10 cellular contexts compared by ENCODE assay signal in genomic region chr6:34680802-34681515, GRCh38. TPM values are rescaled to one million over a fixed set of nuclear protein-coding genes. Genes with fewer than 3 reads are reported as not detected.
DNase-seq lines count a peak whose midpoint lies in the region; ATAC-seq and TF ChIP-seq lines count a peak whose summit lies in the region.
"Had no signal": no experiment of that assay in that cellular context is flagged by ENCODE, and none has a peak within 500 bp of the region (broad histone marks: within the 10 kb centered on the region; RNA-seq: fewer than 3 reads in every experiment).

No MANE protein-coding gene starts in this region.

- no peak overlapping the region for H2AK5ac ChIP-seq in IMR-90 (ENCODE audit: low read depth, low read length)

- H3K4me2 ChIP-seq in IMR-90 (ENCODE audit: low read depth, low read length) = no peak overlapping the region

- no peaks in the 10 kb centered on the region for H3K9me3 Mint-ChIP-seq in stimulated activated effector memory CD8-positive, alpha-beta T cell treated with anti-CD3 and anti-CD28 coated beads, Interleukin-12 subunit alpha, Interleukin-12 subunit beta, amount 100 ng/mL, for 72 hours
- H3K9me3 Mint-ChIP-seq: activated CD4-positive, alpha-beta T cell treated with anti-CD3 and anti-CD28 coated beads, Interleukin-2, amount 10 ng/mL, durations not matched to agents 24 days and 14 days; endodermal cell had no signal

- no peak overlapping the region for H3K4ac ChIP-seq in IMR-90 (ENCODE audit: low read depth, low read length)

- H3K56ac ChIP-seq in IMR-90 (ENCODE audit: extremely low read depth, insufficient read depth, low read length) = no peak overlapping the region

- peaks cover 29% of the 10 kb centered on the region for H4K20me1 ChIP-seq in IMR-90 (ENCODE audit: insufficient read depth, low read length)

- H2BK5ac ChIP-seq in IMR-90 (ENCODE audit: low read depth, low read length, poor library complexity, severe bottlenecking) = no peak overlapping the region

- H3K79me1 ChIP-seq in IMR-90 (ENCODE audit: low read depth in 1 of 2, low read length in 2 of 2) = peaks cover 25 to 64% of the 10 kb centered on the region in 2 experiments

- no peak overlapping the region for H4K8ac ChIP-seq in IMR-90 (ENCODE audit: low read depth in 2 of 2, low read length in 2 of 2)

- no peak overlapping the region for H3K23ac ChIP-seq in IMR-90 (ENCODE audit: low read depth, low read length)

- no CpG with 5 or more reads among the region's 3 CpGs for WGBS in IMR-90 (ENCODE audit: extremely low coverage in 2 of 2, insufficient read length in 1 of 2), 2 experiments

- H3K36me3 ChIP-seq in IMR-90 (ENCODE audit: control insufficient read depth, insufficient read depth, low read length) = no peaks in the 10 kb centered on the region
- H3K36me3 ChIP-seq in effector memory CD4-positive, alpha-beta T cell (ENCODE audit: control insufficient read depth, insufficient read depth, low read length) = no peaks in the 10 kb centered on the region

- H3K9me1 ChIP-seq in IMR-90 (ENCODE audit: insufficient read depth, low read length) = no peaks in the 10 kb centered on the region

- no peak overlapping the region for H2BK20ac ChIP-seq in IMR-90 (ENCODE audit: low read depth, low read length)

- no peak overlapping the region for H2AK9ac ChIP-seq in IMR-90 (replicated peaks; ENCODE audit: low read depth, low read length, poor library complexity)

- no peak overlapping the region for H4K5ac ChIP-seq in IMR-90 (ENCODE audit: low read depth, low read length)

- no peaks in the 10 kb centered on the region for H3K9me3 ChIP-seq in IMR-90 (ENCODE audit: control insufficient read depth, insufficient read depth, low read length)
- H3K9me3 ChIP-seq in effector memory CD4-positive, alpha-beta T cell (ENCODE audit: control insufficient read depth, low read length) = no peaks in the 10 kb centered on the region

- H4K91ac ChIP-seq in IMR-90 (ENCODE audit: insufficient read depth, low read depth, low read length) = no peak overlapping the region

- H2BK15ac ChIP-seq in IMR-90 (ENCODE audit: low read depth, low read length) = no peak overlapping the region

- H3K27me3 ChIP-seq in IMR-90 (ENCODE audit: control insufficient read depth, insufficient read depth, low read length) = no peaks in the 10 kb centered on the region
- H3K27me3 ChIP-seq in effector memory CD4-positive, alpha-beta T cell (replicated peaks; ENCODE audit: control insufficient read depth, insufficient read depth, low read length, poor library complexity, severe bottlenecking) = no peaks in the 10 kb centered on the region

- H3K4me3 Mint-ChIP-seq in stimulated activated effector memory CD8-positive, alpha-beta T cell treated with anti-CD3 and anti-CD28 coated beads, Interleukin-12 subunit alpha, Interleukin-12 subunit beta, amount 100 ng/mL, for 72 hours = no peak overlapping the region
- H3K4me3 Mint-ChIP-seq: activated CD4-positive, alpha-beta T cell treated with anti-CD3 and anti-CD28 coated beads, Interleukin-2, amount 10 ng/mL, durations not matched to agents 24 days and 14 days; endodermal cell had no signal

- POLR2A ChIA-PET in IMR-90 (lab: Charles Lee; ENCODE audit: unreplicated experiment) = no interaction called here
- POLR2A ChIA-PET in HEK293T (lab: Yijun Ruan, JAX) = no interaction called here

- no TSS peak for BruUV-seq in IMR-90 (replicated peaks; lab: Mats Ljungman, UMichigan)

- in situ Hi-C loops in IMR-90 (cut with MboI; ENCODE audit: low sequenced_read_pairs) = no loop called here

- no peak overlapping the region; the same call in 1 of the 2 replicates for H3K14ac ChIP-seq in IMR-90 (replicated peaks; ENCODE audit: low read depth, low read length)

- no peak overlapping the region for H3K18ac ChIP-seq in IMR-90 (ENCODE audit: low read depth, low read length)

- ATAC-seq in GM18909 (IDR thresholded peaks at IDR 0.05; ENCODE audit: poor library complexity, unreplicated experiment) (peak; percentile 60), IMR-90 (ENCODE audit: low read depth) (no peak)
- peak; percentile 91 for ATAC-seq in stimulated activated effector memory CD8-positive, alpha-beta T cell treated with anti-CD3 and anti-CD28 coated beads, Interleukin-12 subunit alpha, Interleukin-12 subunit beta, amount 100 ng/mL, for 72 hours

- H3K9ac ChIP-seq in IMR-90 (ENCODE audit: low read depth, low read length) = no peak overlapping the region

- intact Hi-C loops in IMR-90 (cut with micrococcal nuclease) = no loop called here

- no peak overlapping the region for H2BK120ac ChIP-seq in IMR-90 (ENCODE audit: low read depth, low read length)

- TF ChIP-seq RAD21 in IMR-90 (IDR thresholded peaks at IDR 0.05; ENCODE audit: low read length) = no peak

- peaks cover 5% of the 10 kb centered on the region for H3K4me1 ChIP-seq in IMR-90 (ENCODE audit: control insufficient read depth, insufficient read depth, low read length)
- no peaks in the 10 kb centered on the region for H3K4me1 ChIP-seq in effector memory CD4-positive, alpha-beta T cell (ENCODE audit: control insufficient read depth, insufficient read depth, low read length, poor library complexity, severe bottlenecking)

- TF ChIP-seq POLR2A in IMR-90 (IDR thresholded peaks at IDR 0.05; ENCODE audit: low read depth, low read length) = no peak

- dilution Hi-C loops in IMR-90 (cut with HindIII; ENCODE audit: low sequenced_read_pairs, unreplicated experiment) = no loop called here

- peaks cover 15% of the 10 kb centered on the region for H3K36me3 Mint-ChIP-seq in stimulated activated effector memory CD8-positive, alpha-beta T cell treated with anti-CD3 and anti-CD28 coated beads, Interleukin-12 subunit alpha, Interleukin-12 subunit beta, amount 100 ng/mL, for 72 hours

- H3K27ac Mint-ChIP-seq in stimulated activated effector memory CD8-positive, alpha-beta T cell treated with anti-CD3 and anti-CD28 coated beads, Interleukin-12 subunit alpha, Interleukin-12 subunit beta, amount 100 ng/mL, for 72 hours = no peak overlapping the region
- H3K27ac Mint-ChIP-seq: activated CD4-positive, alpha-beta T cell treated with anti-CD3 and anti-CD28 coated beads, Interleukin-2, amount 10 ng/mL, durations not matched to agents 24 days and 14 days; endodermal cell had no signal

- TF ChIP-seq CTCF in IMR-90 (conservative IDR thresholded peaks at IDR 0.05; ENCODE audit: low read depth, low read length) (no peak), epithelial cell of esophagus (IDR thresholded peaks at IDR 0.05; ENCODE audit: insufficient read depth, low read depth, low read length, missing control alignments) (no peak)

- CTCF ChIA-PET in IMR-90 (lab: Yijun Ruan, JAX) (interaction anchor here (0.6 kb wide), 1 partner anchor 28 kb away, joined by 3 read pairs; no protein-coding TSS in a partner anchor), HEK293T (lab: Yijun Ruan, JAX) (no interaction called here)

- no peak overlapping the region for H3K4me3 ChIP-seq in IMR-90 (ENCODE audit: insufficient read depth, low read depth, low read length)
- H3K4me3 ChIP-seq in epithelial cell of esophagus (ENCODE audit: low read length) = no peak overlapping the region
- H3K4me3 ChIP-seq in effector memory CD4-positive, alpha-beta T cell (ENCODE audit: insufficient read depth, low read depth, low read length, poor library complexity, severe bottlenecking) = no peak overlapping the region

- no peak overlapping the region for H3K27ac ChIP-seq in IMR-90 (ENCODE audit: insufficient read depth, low read length)
- H3K27ac ChIP-seq in effector memory CD4-positive, alpha-beta T cell (ENCODE audit: insufficient read depth, low read length, poor library complexity, severe bottlenecking) = no peak overlapping the region

- DNase-seq in IMR-90 = peak; percentile 59
- peak; percentile 61 for DNase-seq in epithelial cell of esophagus (ENCODE audit: low read depth)
- DNase-seq in stimulated activated effector memory CD8-positive, alpha-beta T cell treated with anti-CD3 and anti-CD28 coated beads, Interleukin-12 subunit alpha, Interleukin-12 subunit beta, amount 100 ng/mL, for 72 hours (ENCODE audit: low spot score in 2 of 2) = no peak
- DNase-seq in midbrain (lab: John Stamatoyannopoulos, UW) = no peak
- DNase-seq in effector memory CD4-positive, alpha-beta T cell = no peak
- no peak for DNase-seq in HEK293T (ENCODE audit: extremely low spot score)
- DNase-seq: activated CD4-positive, alpha-beta T cell treated with anti-CD3 and anti-CD28 coated beads, Interleukin-2, amount 10 ng/mL, durations not matched to agents 24 days and 14 days; endodermal cell; NCI-H1048 had no signal

- peaks cover 18% of the 10 kb centered on the region for H3K4me1 Mint-ChIP-seq in stimulated activated effector memory CD8-positive, alpha-beta T cell treated with anti-CD3 and anti-CD28 coated beads, Interleukin-12 subunit alpha, Interleukin-12 subunit beta, amount 100 ng/mL, for 72 hours

- no peak overlapping the region for H2AFZ ChIP-seq in IMR-90 (replicated peaks; ENCODE audit: low read length, poor library complexity)

TF ChIP-seq in IMR-90, 13 proteins besides CTCF, POLR2A, EP300 and RAD21:
- 0 out of 2 replicates have a peak, but pooled peaks have one; percentile 32 for TF ChIP-seq FOS (IDR thresholded peaks at IDR 0.05; ENCODE audit: low read depth, low read length)
- TF ChIP-seq CEBPB (IDR thresholded peaks at IDR 0.05; ENCODE audit: low read depth, low read length) = peak; percentile 86
- no peak for TF ChIP-seq MAFK (IDR thresholded peaks at IDR 0.05; ENCODE audit: low read depth, low read length)

TF ChIP-seq in HEK293T, 16 proteins besides CTCF, POLR2A, EP300 and RAD21 (continues in another document):
- TF ChIP-seq LEF1 (IDR thresholded peaks at IDR 0.05; ENCODE audit: borderline replicate concordance) (no peak), SP1 (IDR thresholded peaks at IDR 0.05) (no peak), HDGF (IDR thresholded peaks at IDR 0.05; ENCODE audit: borderline replicate concordance) (no peak), TARDBP (IDR thresholded peaks at IDR 0.05) (no peak), FOXA1 (IDR thresholded peaks at IDR 0.05) (no peak), BHLHE40 (IDR thresholded peaks at IDR 0.05; ENCODE audit: borderline replicate concordance) (no peak), FOXK2 (IDR thresholded peaks at IDR 0.05) (no peak), NFRKB (IDR thresholded peaks at IDR 0.05) (no peak), PKNOX1 (IDR thresholded peaks at IDR 0.05) (no peak), SUZ12 (IDR thresholded peaks at IDR 0.05) (no peak), ZNF384 (IDR thresholded peaks at IDR 0.05) (no peak)

RNA-seq across cellular contexts. Expression of gene ILRUN, which starts 15.6 kb away (rescaled TPM):
- 29.9 and 32.2 TPM in 2 replicates for total RNA-seq in IMR-90 (2012; rRNA removed)
- 25.4 and 26.0 TPM in 2 replicates for polyA plus RNA-seq in IMR-90 (2012; rRNA removed)
- polyA plus RNA-seq in IMR-90 (2012; cell fraction: cytosol; rRNA removed) = 16.3 and 17.2 TPM in 2 replicates
- 9.8 and 15.3 TPM in 2 replicates for polyA plus RNA-seq in IMR-90 (2012; cell fraction: nucleus; rRNA removed; ENCODE audit: low replicate concordance)

Comparison
In these comparisons a context has a peak if more than half of its experiments do, and no peak if none do; other contexts are left out.
1. DNase-seq: peak in IMR-90 (single experiment) and epithelial cell of esophagus (single experiment); none in stimulated activated effector memory CD8-positive, alpha-beta T cell treated with anti-CD3 and anti-CD28 coated beads, Interleukin-12 subunit alpha, Interleukin-12 subunit beta, amount 100 ng/mL, for 72 hours (0 of 2), midbrain (single experiment), effector memory CD4-positive, alpha-beta T cell (0 of 3) and HEK293T (single experiment).